ENCODE assay signal across 10 cellular contexts in genomic region chr13:97879646-97880297, GRCh38.
DNase-seq lines count a peak whose midpoint lies in the region; ATAC-seq and TF ChIP-seq lines count a peak whose summit lies in the region.
"Had no signal": no experiment of that assay in that cellular context is flagged by ENCODE, and none has a peak within 500 bp of the region (broad histone marks: within the 10 kb centered on the region; RNA-seq: fewer than 3 reads in every experiment).

No MANE protein-coding gene starts in this region.

- peak; percentile 68 for ATAC-seq in Right ventricle myocardium superior (ENCODE audit: poor library complexity)

- H3K27me3 ChIP-seq in right atrium auricular region = no peaks in the 10 kb centered on the region
- no peaks in the 10 kb centered on the region for H3K27me3 ChIP-seq in adipocyte (replicated peaks; ENCODE audit: control insufficient read depth, insufficient read depth, low read length)
- H3K27me3 ChIP-seq in esophagus squamous epithelium = no peaks in the 10 kb centered on the region
- H3K27me3 ChIP-seq: ovary had no signal

- WGBS in esophagus squamous epithelium, 2 donors = 63 to 72% methylated on average over 8 of the region's 8 CpGs

- H3K4me1 ChIP-seq in right atrium auricular region (no peaks in the 10 kb centered on the region), adipocyte (ENCODE audit: control insufficient read depth, insufficient read depth, low read length) (peaks cover 47% of the 10 kb centered on the region), esophagus squamous epithelium (no peaks in the 10 kb centered on the region)

- intact Hi-C loops in Right ventricle myocardium superior (cut with DNase I) = no loop called here
- intact Hi-C loops in esophagus squamous epithelium (cut with DNase I) = no loop called here

- peak overlapping the region; percentile 79 for H3K9ac ChIP-seq in adipocyte (ENCODE audit: low read length)

- no peak for DNase-seq in Right ventricle myocardium superior
- DNase-seq in right atrium auricular region (ENCODE audit: low spot score) = no peak
- peak; percentile 92 for DNase-seq in adipocyte (ENCODE audit: low read depth)
- DNase-seq in foreskin melanocyte = peak; percentile 91
- peak; percentile 73 for DNase-seq in stromal cell of bone marrow (ENCODE audit: low read depth)
- DNase-seq in esophagus squamous epithelium (lab: John Stamatoyannopoulos, UW) = no peak
- no peak for DNase-seq in GOT3 (lab: John Stamatoyannopoulos, UW)
- no peak for DNase-seq in NCI-H2227 (lab: John Stamatoyannopoulos, UW; ENCODE audit: unreplicated experiment)
- DNase-seq: NCI-H2171 treated with DMSO at 0.1 percent for 48 hours, ovary had no signal

- H3K36me3 ChIP-seq in right atrium auricular region (no peaks in the 10 kb centered on the region), adipocyte (ENCODE audit: control insufficient read depth, insufficient read depth, low read length, severe bottlenecking) (no peaks in the 10 kb centered on the region), esophagus squamous epithelium (no peaks in the 10 kb centered on the region)
- H3K36me3 ChIP-seq: ovary had no signal

- no peak overlapping the region for H3K4me3 ChIP-seq in right atrium auricular region
- H3K4me3 ChIP-seq in adipocyte (ENCODE audit: low read length) = peak overlapping the region; percentile 58
- no peak overlapping the region for H3K4me3 ChIP-seq in esophagus squamous epithelium
- H3K4me3 ChIP-seq: ovary had no signal

- H3K27ac ChIP-seq in right atrium auricular region = peak overlapping the region in 1 of 2 donors; percentile 6
- H3K27ac ChIP-seq in esophagus squamous epithelium = no peak overlapping the region
- H3K27ac ChIP-seq: ovary had no signal

- no peak for TF ChIP-seq POLR2A in esophagus squamous epithelium (IDR thresholded peaks at IDR 0.05)

- no peaks in the 10 kb centered on the region for H3K9me3 ChIP-seq in right atrium auricular region
- no peaks in the 10 kb centered on the region for H3K9me3 ChIP-seq in adipocyte (ENCODE audit: control insufficient read depth, low read length)
- H3K9me3 ChIP-seq in esophagus squamous epithelium = no peaks in the 10 kb centered on the region
- H3K9me3 ChIP-seq: ovary had no signal

- TF ChIP-seq CTCF in right atrium auricular region (IDR thresholded peaks at IDR 0.05) (no peak), esophagus squamous epithelium (IDR thresholded peaks at IDR 0.05) (no peak)

Comparison
In these comparisons a context has a peak if more than half of its experiments do, and no peak if none do; other contexts are left out.
1. DNase-seq: peak in adipocyte (single experiment), foreskin melanocyte (single experiment) and stromal cell of bone marrow (single experiment); none in Right ventricle myocardium superior (single experiment), right atrium auricular region (single experiment), esophagus squamous epithelium (single experiment), GOT3 (single experiment) and NCI-H2227 (single experiment).